15 cellular contexts compared by ENCODE assay signal in genomic region chr6:112054520-112055160, GRCh38. TPM values are rescaled to one million over a fixed set of nuclear protein-coding genes. Genes with fewer than 3 reads are reported as not detected.
A peak's percentile ranks its signal among the peaks of the same experiment; 100 is the strongest.
DNase-seq lines count a peak whose midpoint lies in the region; ATAC-seq, FAIRE-seq and TF ChIP-seq lines count a peak whose summit lies in the region.
"Had no signal": no experiment of that assay in that cellular context is flagged by ENCODE, and none has a peak within 500 bp of the region (broad histone marks: within the 10 kb centered on the region; RNA-seq: fewer than 3 reads in every experiment).

No MANE protein-coding gene starts in this region.

- H4K8ac ChIP-seq in mesendoderm (ENCODE audit: low read depth, low read length), result peak overlapping the region; percentile 15

- no peak overlapping the region for H2BK120ac ChIP-seq in mesendoderm (ENCODE audit: low read depth, low read length)

- intact Hi-C loops in endothelial cell of umbilical vein (cut with micrococcal nuclease), result no loop called here
- intact Hi-C loops in left lung (cut with DNase I), result no loop called here

- no peaks in the 10 kb centered on the region for H3K4me1 Mint-ChIP-seq in GM23338
- H3K4me1 Mint-ChIP-seq in chondrocyte (ENCODE audit: low read depth), result no peaks in the 10 kb centered on the region

- H3K4me2 ChIP-seq in GM23338, result no peak overlapping the region
- H3K4me2 ChIP-seq in endothelial cell of umbilical vein (ENCODE audit: insufficient read depth, low read length), result no peak overlapping the region
- no peak overlapping the region for H3K4me2 ChIP-seq in mesendoderm (ENCODE audit: low read length)

- H3K9me3 Mint-ChIP-seq in GM23338 (no peaks in the 10 kb centered on the region), chondrocyte (ENCODE audit: low read depth) (peaks cover 5% of the 10 kb centered on the region)

- H3K4me3 Mint-ChIP-seq in GM23338, result no peak overlapping the region
- no peak overlapping the region for H3K4me3 Mint-ChIP-seq in chondrocyte (ENCODE audit: unreplicated experiment)

- H3K4me3 ChIP-seq in GM23338, result no peak overlapping the region
- H3K4me3 ChIP-seq in endothelial cell of umbilical vein (replicated peaks in 1 of 3; ENCODE audit: insufficient read depth in 1 of 3, low read depth in 1 of 3, low read length in 3 of 3), result no peak overlapping the region
- H3K4me3 ChIP-seq in mesendoderm (ENCODE audit: low read length), result no peak overlapping the region
- no peak overlapping the region for H3K4me3 ChIP-seq in left lung
- H3K4me3 ChIP-seq: HAP-1, SK-N-MC had no signal

- no peak overlapping the region for H2AK5ac ChIP-seq in mesendoderm (ENCODE audit: low read length)

- no peak overlapping the region for H2BK5ac ChIP-seq in mesendoderm (ENCODE audit: low read length)

- no peak for TF ChIP-seq CTCF in GM23338 (conservative IDR thresholded peaks at IDR 0.05; ENCODE audit: low read depth in 2 of 2)
- TF ChIP-seq CTCF in endothelial cell of umbilical vein (IDR thresholded peaks at IDR 0.05; ENCODE audit: extremely low read depth in 1 of 2, insufficient read depth in 1 of 2, low read depth in 1 of 2, low read length in 2 of 2), result no peak
- no peak for TF ChIP-seq CTCF in chondrocyte (IDR thresholded peaks at IDR 0.05)
- TF ChIP-seq CTCF in left lung (IDR thresholded peaks at IDR 0.05), result no peak

- H3K27ac Mint-ChIP-seq in GM23338 (no peak overlapping the region), chondrocyte (ENCODE audit: unreplicated experiment) (no peak overlapping the region)

- BruUV-seq in endothelial cell of umbilical vein (replicated peaks; lab: Mats Ljungman, UMichigan), result no TSS peak

- H3K9ac ChIP-seq in endothelial cell of umbilical vein (replicated peaks; ENCODE audit: extremely low read depth, insufficient read depth, low read length) (no peak overlapping the region), mesendoderm (ENCODE audit: low read length) (no peak overlapping the region)

- no peak overlapping the region for H3K27ac ChIP-seq in GM23338 (ENCODE audit: low read depth)
- H3K27ac ChIP-seq in endothelial cell of umbilical vein (ENCODE audit: insufficient read depth, low read depth, low read length), result no peak overlapping the region
- no peak overlapping the region for H3K27ac ChIP-seq in mesendoderm (ENCODE audit: low read depth, low read length)
- H3K27ac ChIP-seq in left lung, result no peak overlapping the region
- H3K27ac ChIP-seq: SK-N-MC had no signal

- H3K9me1 ChIP-seq in endothelial cell of umbilical vein (replicated peaks; ENCODE audit: control insufficient read depth, extremely low read depth, insufficient read depth, low read length), result no peaks in the 10 kb centered on the region

- WGBS in mesendoderm (ENCODE audit: extremely low coverage, insufficient coverage, low lambda C conversion rate), result no CpG with 5 or more reads among the region's 10 CpGs

- H2BK15ac ChIP-seq in mesendoderm (replicated peaks; ENCODE audit: low read depth), result no peak overlapping the region

- H3K23ac ChIP-seq in mesendoderm (ENCODE audit: low read length), result no peak overlapping the region

- no peaks in the 10 kb centered on the region for H3K79me1 ChIP-seq in mesendoderm (ENCODE audit: low read length)

- H3K36me3 ChIP-seq in GM23338 (ENCODE audit: insufficient read depth) (no peaks in the 10 kb centered on the region), endothelial cell of umbilical vein (ENCODE audit: control insufficient read depth in 2 of 2, extremely low read depth in 1 of 2, insufficient read depth in 2 of 2, low read length in 2 of 2) (no peaks in the 10 kb centered on the region), mesendoderm (ENCODE audit: control insufficient read depth, insufficient read depth, low read length) (no peaks in the 10 kb centered on the region), left lung (no peaks in the 10 kb centered on the region)
- H3K36me3 ChIP-seq: HAP-1 had no signal

- DNase-seq in EH (ENCODE audit: low read depth), result peak; percentile 17
- DNase-seq in GM23338 (ENCODE audit: low spot score), result no peak
- DNase-seq in endothelial cell of umbilical vein (ENCODE audit: low read depth, low spot score), result peak; percentile 22
- no peak for DNase-seq in mesendoderm
- DNase-seq in chondrocyte (ENCODE audit: low spot score), result no peak
- no peak for DNase-seq in left lung
- DNase-seq: COR-L47, NCI-H1417 treated with DMSO at 0.1 percent for 48 hours, NCI-H1930, NCI-H446 treated with DMSO at 0.1 percent for 48 hours had no signal

- H4K5ac ChIP-seq in mesendoderm (ENCODE audit: low read length), result no peak overlapping the region

- FAIRE-seq in endothelial cell of umbilical vein (lab: Jason Lieb, UNC), result no peak

- H3K56ac ChIP-seq in mesendoderm (ENCODE audit: low read length), result no peak overlapping the region

- dilution Hi-C loops in endothelial cell of umbilical vein (cut with MboI; ENCODE audit: extremely low pct_ligation_motif_present, low sequenced_read_pairs), result no loop called here

- no peak overlapping the region for H3K18ac ChIP-seq in mesendoderm (ENCODE audit: low read length)

- peak overlapping the region; percentile 88 for H2AFZ ChIP-seq in GM23338
- no peak overlapping the region for H2AFZ ChIP-seq in endothelial cell of umbilical vein (ENCODE audit: low read depth, low read length)

- H3K4me1 ChIP-seq in GM23338 (ENCODE audit: insufficient read depth), result no peaks in the 10 kb centered on the region
- H3K4me1 ChIP-seq in endothelial cell of umbilical vein (ENCODE audit: control insufficient read depth, extremely low read depth, insufficient read depth, low read length), result no peaks in the 10 kb centered on the region
- no peaks in the 10 kb centered on the region for H3K4me1 ChIP-seq in mesendoderm (ENCODE audit: control insufficient read depth, low read depth, low read length)
- H3K4me1 ChIP-seq in left lung, result no peaks in the 10 kb centered on the region
- H3K4me1 ChIP-seq: HAP-1 had no signal

- POLR2A ChIA-PET in endothelial cell of umbilical vein (lab: Charles Lee), result no interaction called here

- no peak overlapping the region for H3K4ac ChIP-seq in mesendoderm (ENCODE audit: low read depth, low read length)

- no peaks in the 10 kb centered on the region for H3F3A ChIP-seq in GM23338 (replicated peaks; ENCODE audit: low read depth)

- H3K27me3 Mint-ChIP-seq in GM23338 (ENCODE audit: insufficient read depth, low read depth, poor library complexity), result no peaks in the 10 kb centered on the region
- no peaks in the 10 kb centered on the region for H3K27me3 Mint-ChIP-seq in chondrocyte (ENCODE audit: low read depth)

- TF ChIP-seq POLR2A in endothelial cell of umbilical vein (IDR thresholded peaks at IDR 0.05; ENCODE audit: low read depth, low read length), result no peak

- CTCF ChIA-PET in endothelial cell of umbilical vein (lab: Charles Lee), result interaction anchor here (1.8 kb wide), 1 partner anchor 11 kb away, joined by 5 read pairs; no protein-coding TSS in a partner anchor

- H3K36me3 Mint-ChIP-seq in GM23338 (ENCODE audit: low read depth) (no peaks in the 10 kb centered on the region), chondrocyte (ENCODE audit: low read depth) (peaks cover 1% of the 10 kb centered on the region)

- ATAC-seq in GM23338 (no peak), HG03439 (IDR thresholded peaks at IDR 0.05; ENCODE audit: unreplicated experiment) (no peak), GM21825 (IDR thresholded peaks at IDR 0.05; ENCODE audit: unreplicated experiment) (no peak), left lung (no peak)

- 0 out of 2 replicates have a peak, but pooled peaks cover 4% of the 10 kb centered on the region for H3K9me2 ChIP-seq in GM23338 (ENCODE audit: insufficient read depth)

- H3K79me2 ChIP-seq in GM23338 (replicated peaks; ENCODE audit: insufficient read depth) (no peaks in the 10 kb centered on the region), endothelial cell of umbilical vein (ENCODE audit: control insufficient read depth, insufficient read depth, low read length) (no peaks in the 10 kb centered on the region), mesendoderm (ENCODE audit: control insufficient read depth, insufficient read depth, low read length) (no peaks in the 10 kb centered on the region)

- no peaks in the 10 kb centered on the region for H3K9me3 ChIP-seq in endothelial cell of umbilical vein (replicated peaks; ENCODE audit: control insufficient read depth, insufficient read depth, low read length)
- H3K9me3 ChIP-seq in left lung, result no peaks in the 10 kb centered on the region
- H3K9me3 ChIP-seq: HAP-1 had no signal

- H4K20me1 ChIP-seq in GM23338 (replicated peaks; ENCODE audit: insufficient read depth) (no peaks in the 10 kb centered on the region), endothelial cell of umbilical vein (replicated peaks; ENCODE audit: control insufficient read depth, extremely low read depth, insufficient read depth, low read length) (no peaks in the 10 kb centered on the region)

- H3K27me3 ChIP-seq in GM23338 (ENCODE audit: insufficient read depth) (no peaks in the 10 kb centered on the region), endothelial cell of umbilical vein (ENCODE audit: control insufficient read depth in 2 of 2, insufficient read depth in 2 of 2, low read length in 2 of 2) (no peaks in the 10 kb centered on the region), mesendoderm (ENCODE audit: insufficient read depth, low read length, poor library complexity) (no peaks in the 10 kb centered on the region), left lung (no peaks in the 10 kb centered on the region)

RNA-seq across cellular contexts. Expression of gene CCN6, which starts 0.7 kb away (rescaled TPM):
- not detected in 2 replicates for total RNA-seq in GM23338 (2014; rRNA removed; shearing (Covaris generic))
- 0.65 and 0.73 TPM in 2 replicates for polyA plus RNA-seq in GM23338 (2016; fragmentation: Nextera tagmentation; extraction: Ambion mirVana)
- not detected in 2 replicates for total RNA-seq in endothelial cell of umbilical vein
- not detected in 2 replicates for polyA plus RNA-seq in endothelial cell of umbilical vein
- polyA plus RNA-seq in endothelial cell of umbilical vein (2011; cell fraction: cytosol; rRNA removed), result not detected in 2 replicates
- polyA plus RNA-seq in endothelial cell of umbilical vein (2011; cell fraction: nucleus; rRNA removed), result not detected in 2 replicates
- 0.08 and 0.12 TPM in 2 replicates for polyA plus RNA-seq in endothelial cell of umbilical vein (2012)
- not detected in 2 replicates for polyA minus RNA-seq in endothelial cell of umbilical vein
- polyA minus RNA-seq in endothelial cell of umbilical vein (2011; cell fraction: cytosol; rRNA and poly(A)+ RNA removed), result not detected
- not detected in 2 replicates for polyA minus RNA-seq in endothelial cell of umbilical vein (2011; cell fraction: nucleus; rRNA and poly(A)+ RNA removed)
- polyA plus RNA-seq in mesendoderm (2013, experiment 1 of 2), result not detected
- not detected for polyA plus RNA-seq in mesendoderm (2013, experiment 2 of 2)
- not detected in 3 replicates for total RNA-seq in chondrocyte
- not detected for total RNA-seq in left lung
- total RNA-seq: HT-29 had no signal

RNA-seq across cellular contexts. Expression of gene TUBE1, which starts 32.6 kb away (rescaled TPM):
- 24.7 and 27.7 TPM in 2 replicates for total RNA-seq in GM23338 (2014; rRNA removed; shearing (Covaris generic))
- polyA plus RNA-seq in GM23338 (2016; fragmentation: Nextera tagmentation; extraction: Ambion mirVana), result 24.2 and 26.3 TPM in 2 replicates
- total RNA-seq in endothelial cell of umbilical vein, result 14.0 and 15.8 TPM in 2 replicates
- 5.3 and 6.7 TPM in 2 replicates for polyA plus RNA-seq in endothelial cell of umbilical vein
- 6.7 and 7.1 TPM in 2 replicates for polyA plus RNA-seq in endothelial cell of umbilical vein (2011; cell fraction: cytosol; rRNA removed)
- polyA plus RNA-seq in endothelial cell of umbilical vein (2011; cell fraction: nucleus; rRNA removed), result 30.6 and 33.7 TPM in 2 replicates
- polyA plus RNA-seq in endothelial cell of umbilical vein (2012), result 11.0 and 16.9 TPM in 2 replicates
- polyA minus RNA-seq in endothelial cell of umbilical vein, result 7.3 and 11.0 TPM in 2 replicates
- 6.3 TPM for polyA minus RNA-seq in endothelial cell of umbilical vein (2011; cell fraction: cytosol; rRNA and poly(A)+ RNA removed)
- polyA minus RNA-seq in endothelial cell of umbilical vein (2011; cell fraction: nucleus; rRNA and poly(A)+ RNA removed), result 36.4 and 40.0 TPM in 2 replicates
- 8.5 TPM for polyA plus RNA-seq in mesendoderm (2013, experiment 1 of 2)
- polyA plus RNA-seq in mesendoderm (2013, experiment 2 of 2), result 8.3 TPM
- 13.8 to 24.8 TPM (median 23.9 TPM) in 3 replicates for total RNA-seq in chondrocyte
- 10 to 100 TPM; 14.2 to 19.0 TPM for total RNA-seq in left lung

RNA-seq across cellular contexts. Expression of gene FAM229B, which starts 32.8 kb away (rescaled TPM):
- 4.4 and 4.7 TPM in 2 replicates for total RNA-seq in GM23338 (2014; rRNA removed; shearing (Covaris generic))
- 26.3 and 32.9 TPM in 2 replicates for polyA plus RNA-seq in GM23338 (2016; fragmentation: Nextera tagmentation; extraction: Ambion mirVana)
- 10.1 and 10.6 TPM in 2 replicates for total RNA-seq in endothelial cell of umbilical vein
- polyA plus RNA-seq in endothelial cell of umbilical vein, result 9.0 and 9.1 TPM in 2 replicates
- polyA plus RNA-seq in endothelial cell of umbilical vein (2011; cell fraction: cytosol; rRNA removed), result 13.0 and 14.5 TPM in 2 replicates
- 5.2 and 7.7 TPM in 2 replicates for polyA plus RNA-seq in endothelial cell of umbilical vein (2011; cell fraction: nucleus; rRNA removed)
- 14.9 and 22.9 TPM in 2 replicates for polyA plus RNA-seq in endothelial cell of umbilical vein (2012)
- polyA minus RNA-seq in endothelial cell of umbilical vein, result 3.9 and 8.3 TPM in 2 replicates
- polyA minus RNA-seq in endothelial cell of umbilical vein (2011; cell fraction: cytosol; rRNA and poly(A)+ RNA removed), result 2.4 TPM
- 0.72 TPM in 2 replicates for polyA minus RNA-seq in endothelial cell of umbilical vein (2011; cell fraction: nucleus; rRNA and poly(A)+ RNA removed)
- 12.4 TPM for polyA plus RNA-seq in mesendoderm (2013, experiment 1 of 2)
- 12.6 TPM for polyA plus RNA-seq in mesendoderm (2013, experiment 2 of 2)
- 25.7 to 37.5 TPM (median 27.9 TPM) in 3 replicates for total RNA-seq in chondrocyte
- total RNA-seq in left lung, result 10 to 100 TPM; 15.3 to 15.6 TPM

Comparison
In these comparisons a context has a peak if more than half of its experiments do, and no peak if none do; other contexts are left out.
1. DNase-seq: peak in EH (single experiment) and endothelial cell of umbilical vein (single experiment); none in GM23338 (single experiment), mesendoderm (single experiment), chondrocyte (single experiment) and left lung (0 of 2).